26 cellular contexts compared by ENCODE assay signal in genomic region chr13:80374453-80374852, GRCh38. TPM values are rescaled to one million over a fixed set of nuclear protein-coding genes. Genes with fewer than 3 reads are reported as not detected.
DNase-seq lines count a peak whose midpoint lies in the region; ATAC-seq and TF ChIP-seq lines count a peak whose summit lies in the region.
"Had no signal": no experiment of that assay in that cellular context is flagged by ENCODE, and none has a peak within 500 bp of the region (broad histone marks: within the 10 kb centered on the region; RNA-seq: fewer than 3 reads in every experiment).

No MANE protein-coding gene starts in this region.

- no peaks in the 10 kb centered on the region for H3K27me3 ChIP-seq in adipocyte (replicated peaks; ENCODE audit: control insufficient read depth, insufficient read depth, low read length)
- no peaks in the 10 kb centered on the region for H3K27me3 ChIP-seq in heart left ventricle
- H3K27me3 ChIP-seq in upper lobe of right lung = no peaks in the 10 kb centered on the region
- H3K27me3 ChIP-seq: BLaER1 treated with 17β-estradiol and CSF1 and Interleukin-3, amounts not matched to agents 10 nM and 100 nM; SJCRH30 had no signal

- intact Hi-C loops in heart left ventricle (cut with DNase I) = no loop called here
- intact Hi-C loops in upper lobe of right lung (cut with DNase I) = no loop called here

- peak overlapping the region; percentile 34 for H3K9ac ChIP-seq in adipocyte (ENCODE audit: low read length)
- H3K9ac ChIP-seq: BLaER1 treated with 17β-estradiol and CSF1 and Interleukin-3, amounts not matched to agents 10 nM and 100 nM had no signal

- DNase-seq in adipocyte (ENCODE audit: low read depth) = no peak
- DNase-seq in heart left ventricle = peak; percentile 36 to 82 (median 67)
- no peak for DNase-seq in osteocyte (ENCODE audit: extremely low spot score, unreplicated experiment)
- no peak for DNase-seq in upper lobe of right lung
- DNase-seq in SW 1271 (lab: John Stamatoyannopoulos, UW) = no peak
- no peak for DNase-seq in anterior cingulate cortex (lab: John Stamatoyannopoulos, UW)
- no peak for DNase-seq in NCI-H82 treated with DMSO at 0.1 percent for 48 hours (lab: John Stamatoyannopoulos, UW; ENCODE audit: unreplicated experiment)
- DNase-seq: activated CD4-positive, alpha-beta T cell treated with anti-CD3 and anti-CD28 coated beads, Interleukin-2, amount 50 U/mL, for 48 hours; activated CD4-positive, CD25-positive, alpha-beta regulatory T cell; activated effector memory CD4-positive, alpha-beta T cell treated with Interleukin-2 at 50 U/mL for 16 hours; activated naive CD8-positive, alpha-beta T cell treated with anti-CD3 and anti-CD28 coated beads for 36 hours; GF-D8; IMR-90; lower lobe of right lung; NCI-H1092 treated with DMSO at 0.1 percent for 48 hours; NCI-H1930; NCI-H524 treated with DMSO at 0.1 percent for 48 hours; nephron progenitor cell; SJCRH30; stimulated activated naive CD8-positive, alpha-beta T cell treated with anti-CD3 and anti-CD28 coated beads, Interleukin-15, Interleukin-2, amounts not matched to agents 100 U/mL and 50 U/mL, for 24 hours; T-helper 1 cell had no signal

- peaks cover 20% of the 10 kb centered on the region for H3K4me1 Mint-ChIP-seq in osteocyte (ENCODE audit: unreplicated experiment)
- H3K4me1 Mint-ChIP-seq: activated naive CD8-positive, alpha-beta T cell treated with anti-CD3 and anti-CD28 coated beads for 36 hours had no signal

- no peaks in the 10 kb centered on the region for H3K9me3 Mint-ChIP-seq in osteocyte (ENCODE audit: unreplicated experiment)
- H3K9me3 Mint-ChIP-seq: activated naive CD8-positive, alpha-beta T cell treated with anti-CD3 and anti-CD28 coated beads for 36 hours; nephron progenitor cell had no signal

- H3K27ac ChIP-seq in heart left ventricle (peak overlapping the region in 7 of 12 donors; percentile 1 to 75 (median 50)), upper lobe of right lung (no peak overlapping the region)
- H3K27ac ChIP-seq: BLaER1 treated with 17β-estradiol and CSF1 and Interleukin-3, amounts not matched to agents 10 nM and 100 nM; lower lobe of right lung; SJCRH30; skin epidermis; thoracic aorta had no signal

- no peak for TF ChIP-seq CTCF in heart left ventricle (IDR thresholded peaks at IDR 0.05)
- no peak for TF ChIP-seq CTCF in osteocyte (IDR thresholded peaks at IDR 0.05)
- TF ChIP-seq CTCF in upper lobe of right lung (IDR thresholded peaks at IDR 0.05) = no peak

- ATAC-seq in heart left ventricle = peak; percentile 81 to 95 (median 92)
- peak; percentile 37 for ATAC-seq in upper lobe of right lung
- ATAC-seq: lower lobe of right lung; Panc1; stimulated activated naive CD8-positive, alpha-beta T cell treated with anti-CD3 and anti-CD28 coated beads, Interleukin-15, Interleukin-2, amounts not matched to agents 100 U/mL and 50 U/mL, for 24 hours had no signal

- H3K27me3 Mint-ChIP-seq in osteocyte (ENCODE audit: unreplicated experiment) = no peaks in the 10 kb centered on the region
- H3K27me3 Mint-ChIP-seq: activated naive CD8-positive, alpha-beta T cell treated with anti-CD3 and anti-CD28 coated beads for 36 hours had no signal

- H3K9me3 ChIP-seq in adipocyte (ENCODE audit: control insufficient read depth, low read length) (no peaks in the 10 kb centered on the region), heart left ventricle (no peaks in the 10 kb centered on the region), upper lobe of right lung (no peaks in the 10 kb centered on the region)
- H3K9me3 ChIP-seq: BLaER1 treated with 17β-estradiol and CSF1 and Interleukin-3, amounts not matched to agents 10 nM and 100 nM; HAP-1; lower lobe of right lung; SJCRH30; thoracic aorta had no signal

- H3K36me3 Mint-ChIP-seq in osteocyte (ENCODE audit: unreplicated experiment) = no peaks in the 10 kb centered on the region
- H3K36me3 Mint-ChIP-seq: activated naive CD8-positive, alpha-beta T cell treated with anti-CD3 and anti-CD28 coated beads for 36 hours had no signal

- H3K4me3 ChIP-seq in adipocyte (ENCODE audit: low read length) (peak overlapping the region; percentile 8), heart left ventricle (no peak overlapping the region), upper lobe of right lung (no peak overlapping the region)
- H3K4me3 ChIP-seq: BLaER1 treated with 17β-estradiol and CSF1 and Interleukin-3, amounts not matched to agents 10 nM and 100 nM; HAP-1; lower lobe of right lung; SJCRH30; skin epidermis; thoracic aorta had no signal

- H3K27ac Mint-ChIP-seq in osteocyte (ENCODE audit: unreplicated experiment) = peak overlapping the region; percentile 77
- H3K27ac Mint-ChIP-seq: activated naive CD8-positive, alpha-beta T cell treated with anti-CD3 and anti-CD28 coated beads for 36 hours; nephron progenitor cell had no signal

- peaks cover 21% of the 10 kb centered on the region for H3K4me1 ChIP-seq in adipocyte (ENCODE audit: control insufficient read depth, insufficient read depth, low read length)
- H3K4me1 ChIP-seq in heart left ventricle = peaks cover 0 to 6% (median 0%) of the 10 kb centered on the region in 12 donors
- no peaks in the 10 kb centered on the region for H3K4me1 ChIP-seq in upper lobe of right lung
- H3K4me1 ChIP-seq: BLaER1 treated with 17β-estradiol and CSF1 and Interleukin-3, amounts not matched to agents 10 nM and 100 nM; HAP-1; lower lobe of right lung had no signal

- WGBS in heart left ventricle, 4 donors = 64 to 77% (median 70%) methylated on average over 5 of the region's 5 CpGs

- no peaks in the 10 kb centered on the region for H3K36me3 ChIP-seq in adipocyte (ENCODE audit: control insufficient read depth, insufficient read depth, low read length, severe bottlenecking)
- no peaks in the 10 kb centered on the region for H3K36me3 ChIP-seq in heart left ventricle
- no peaks in the 10 kb centered on the region for H3K36me3 ChIP-seq in upper lobe of right lung
- H3K36me3 ChIP-seq: BLaER1 treated with 17β-estradiol and CSF1 and Interleukin-3, amounts not matched to agents 10 nM and 100 nM; HAP-1; lower lobe of right lung; SJCRH30; thoracic aorta had no signal

- TF ChIP-seq POLR2A in heart left ventricle (IDR thresholded peaks at IDR 0.05) = no peak

- H3K4me3 Mint-ChIP-seq in osteocyte (ENCODE audit: unreplicated experiment) = no peak overlapping the region
- H3K4me3 Mint-ChIP-seq: activated naive CD8-positive, alpha-beta T cell treated with anti-CD3 and anti-CD28 coated beads for 36 hours; nephron progenitor cell had no signal

RNA-seq across cellular contexts. Expression of gene SPRY2, which starts 33.5 kb away (rescaled TPM):
- total RNA-seq in heart left ventricle (10 to 100 TPM; 27.9 to 48.6 (median 31.7) TPM), osteocyte (46.1 and 52.0 TPM in 2 replicates), upper lobe of right lung (55.3 TPM)
- 10 to 100 TPM; 18.0 to 38.7 TPM for polyA plus RNA-seq in heart left ventricle

Comparison
In these comparisons a context has a peak if more than half of its experiments do, and no peak if none do; other contexts are left out.
1. DNase-seq: peak in heart left ventricle (5 of 5); none in adipocyte (single experiment), osteocyte (single experiment), upper lobe of right lung (single experiment), SW 1271 (0 of 2), anterior cingulate cortex (0 of 58) and NCI-H82 treated with DMSO at 0.1 percent for 48 hours (single experiment).